In the genomic region with DNA sequence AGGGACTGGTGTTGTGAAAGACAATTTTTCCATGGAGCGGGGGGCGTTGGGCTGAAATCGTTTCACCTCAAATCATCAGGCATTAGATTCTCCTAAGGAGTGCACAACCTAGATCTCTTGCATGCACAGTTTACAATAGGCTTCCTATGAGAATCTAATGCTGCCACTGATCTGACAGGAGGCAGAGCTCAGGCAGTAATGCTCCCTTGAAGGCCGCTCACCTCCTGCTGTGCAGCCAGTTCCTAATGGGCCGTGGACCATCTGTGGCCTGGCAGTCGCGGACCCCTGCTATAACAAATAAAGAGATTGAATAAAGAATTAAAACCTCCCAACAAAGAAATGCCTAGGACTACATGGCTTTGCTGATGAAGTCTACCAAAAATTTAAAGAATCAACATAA, we compare ENCODE assay signal across 1 cellular context.
TF ChIP-seq lines count a peak whose summit lies in the region.

No MANE protein-coding gene starts in this region.

TF ChIP-seq in WTC11, 78 proteins besides CTCF, POLR2A, EP300 and RAD21 (continued from another document):
- TF ChIP-seq, protein P1, sequence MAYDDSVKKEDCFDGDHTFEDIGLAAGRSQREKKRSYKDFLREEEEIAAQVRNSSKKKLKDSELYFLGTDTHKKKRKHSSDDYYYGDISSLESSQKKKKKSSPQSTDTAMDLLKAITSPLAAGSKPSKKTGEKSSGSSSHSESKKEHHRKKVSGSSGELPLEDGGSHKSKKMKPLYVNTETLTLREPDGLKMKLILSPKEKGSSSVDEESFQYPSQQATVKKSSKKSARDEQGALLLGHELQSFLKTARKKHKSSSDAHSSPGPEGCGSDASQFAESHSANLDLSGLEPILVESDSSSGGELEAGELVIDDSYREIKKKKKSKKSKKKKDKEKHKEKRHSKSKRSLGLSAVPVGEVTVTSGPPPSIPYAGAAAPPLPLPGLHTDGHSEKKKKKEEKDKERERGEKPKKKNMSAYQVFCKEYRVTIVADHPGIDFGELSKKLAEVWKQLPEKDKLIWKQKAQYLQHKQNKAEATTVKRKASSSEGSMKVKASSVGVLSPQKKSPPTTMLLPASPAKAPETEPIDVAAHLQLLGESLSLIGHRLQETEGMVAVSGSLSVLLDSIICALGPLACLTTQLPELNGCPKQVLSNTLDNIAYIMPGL (CRISPR knock-in tag; IDR thresholded peaks at IDR 0.05) = no peak
- TF ChIP-seq, protein P2, sequence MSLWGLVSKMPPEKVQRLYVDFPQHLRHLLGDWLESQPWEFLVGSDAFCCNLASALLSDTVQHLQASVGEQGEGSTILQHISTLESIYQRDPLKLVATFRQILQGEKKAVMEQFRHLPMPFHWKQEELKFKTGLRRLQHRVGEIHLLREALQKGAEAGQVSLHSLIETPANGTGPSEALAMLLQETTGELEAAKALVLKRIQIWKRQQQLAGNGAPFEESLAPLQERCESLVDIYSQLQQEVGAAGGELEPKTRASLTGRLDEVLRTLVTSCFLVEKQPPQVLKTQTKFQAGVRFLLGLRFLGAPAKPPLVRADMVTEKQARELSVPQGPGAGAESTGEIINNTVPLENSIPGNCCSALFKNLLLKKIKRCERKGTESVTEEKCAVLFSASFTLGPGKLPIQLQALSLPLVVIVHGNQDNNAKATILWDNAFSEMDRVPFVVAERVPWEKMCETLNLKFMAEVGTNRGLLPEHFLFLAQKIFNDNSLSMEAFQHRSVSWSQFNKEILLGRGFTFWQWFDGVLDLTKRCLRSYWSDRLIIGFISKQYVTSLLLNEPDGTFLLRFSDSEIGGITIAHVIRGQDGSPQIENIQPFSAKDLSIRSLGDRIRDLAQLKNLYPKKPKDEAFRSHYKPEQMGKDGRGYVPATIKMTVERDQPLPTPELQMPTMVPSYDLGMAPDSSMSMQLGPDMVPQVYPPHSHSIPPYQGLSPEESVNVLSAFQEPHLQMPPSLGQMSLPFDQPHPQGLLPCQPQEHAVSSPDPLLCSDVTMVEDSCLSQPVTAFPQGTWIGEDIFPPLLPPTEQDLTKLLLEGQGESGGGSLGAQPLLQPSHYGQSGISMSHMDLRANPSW (CRISPR knock-in tag; conservative IDR thresholded peaks at IDR 0.05; ENCODE audit: low read depth) = no peak
- TF ChIP-seq IRF2 (CRISPR knock-in tag; IDR thresholded peaks at IDR 0.05; ENCODE audit: borderline replicate concordance, low read depth) (no peak), CREB1 (CRISPR knock-in tag; IDR thresholded peaks at IDR 0.05) (no peak), ATF1 (CRISPR knock-in tag; IDR thresholded peaks at IDR 0.05) (no peak)
- TF ChIP-seq, protein P3, sequence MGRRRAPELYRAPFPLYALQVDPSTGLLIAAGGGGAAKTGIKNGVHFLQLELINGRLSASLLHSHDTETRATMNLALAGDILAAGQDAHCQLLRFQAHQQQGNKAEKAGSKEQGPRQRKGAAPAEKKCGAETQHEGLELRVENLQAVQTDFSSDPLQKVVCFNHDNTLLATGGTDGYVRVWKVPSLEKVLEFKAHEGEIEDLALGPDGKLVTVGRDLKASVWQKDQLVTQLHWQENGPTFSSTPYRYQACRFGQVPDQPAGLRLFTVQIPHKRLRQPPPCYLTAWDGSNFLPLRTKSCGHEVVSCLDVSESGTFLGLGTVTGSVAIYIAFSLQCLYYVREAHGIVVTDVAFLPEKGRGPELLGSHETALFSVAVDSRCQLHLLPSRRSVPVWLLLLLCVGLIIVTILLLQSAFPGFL (CRISPR knock-in tag; IDR thresholded peaks at IDR 0.05; ENCODE audit: borderline replicate concordance) = no peak
- TF ChIP-seq, protein P4, sequence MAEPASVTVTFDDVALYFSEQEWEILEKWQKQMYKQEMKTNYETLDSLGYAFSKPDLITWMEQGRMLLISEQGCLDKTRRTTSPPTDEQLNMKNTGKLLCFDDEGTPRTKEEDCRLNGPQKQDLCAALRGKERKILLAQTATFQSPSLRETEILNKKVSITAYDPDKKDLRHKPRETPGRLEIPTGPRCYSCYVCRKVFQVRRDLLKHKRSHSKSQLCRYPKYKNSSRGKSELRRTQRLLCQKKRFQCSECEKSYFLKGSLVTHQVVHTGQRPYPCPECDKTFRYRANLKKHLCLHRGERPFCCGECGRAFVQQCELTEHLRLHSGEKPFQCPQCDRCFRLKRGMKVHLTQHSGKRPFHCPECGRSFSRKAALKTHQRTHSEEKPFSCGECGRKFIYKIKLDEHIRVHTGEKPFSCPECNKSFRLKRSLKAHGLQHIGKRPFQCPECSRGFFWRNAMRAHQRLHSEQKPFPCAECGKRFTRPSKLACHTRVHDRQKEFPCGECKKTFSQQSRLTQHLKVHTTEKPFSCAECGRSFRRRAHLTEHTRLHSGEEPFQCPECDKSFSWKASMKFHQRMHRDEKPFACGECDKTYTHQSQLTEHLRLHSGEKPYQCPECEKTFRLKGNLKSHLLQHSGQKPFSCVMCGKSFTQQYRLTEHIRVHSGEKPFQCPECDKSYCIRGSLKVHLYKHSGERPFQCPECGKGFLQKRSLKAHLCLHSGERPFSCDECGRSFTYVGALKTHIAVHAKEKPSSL (CRISPR knock-in tag; conservative IDR thresholded peaks at IDR 0.05) = no peak
TF ChIP-seq in WTC11: peak in this region for 0.
